ENCODE assay signal across 8 cellular contexts in genomic region chr3:160163259-160163878, GRCh38.
DNase-seq lines count a peak whose midpoint lies in the region; ATAC-seq and TF ChIP-seq lines count a peak whose summit lies in the region.

No MANE protein-coding gene starts in this region.

- H3K4me3 Mint-ChIP-seq in GM23338: no peak overlapping the region

- H3K9me2 ChIP-seq in GM23338 (ENCODE audit: insufficient read depth): no peaks in the 10 kb centered on the region

- peak overlapping the region; percentile 87; the same call in 1 of the 2 replicates for H3K27ac Mint-ChIP-seq in GM23338

- H2AFZ ChIP-seq in GM23338: no peak overlapping the region

- TF ChIP-seq CTCF in AG09319 (IDR thresholded peaks at IDR 0.05; ENCODE audit: low read depth, low read length) (peak; percentile 46), GM23338 (conservative IDR thresholded peaks at IDR 0.05; ENCODE audit: low read depth in 2 of 2) (peak; percentile 40 to 50; a peak in 3 of 4 replicates)

- no peaks in the 10 kb centered on the region for H3K9me3 Mint-ChIP-seq in GM23338

- H3K36me3 Mint-ChIP-seq in GM23338 (ENCODE audit: low read depth): no peaks in the 10 kb centered on the region

- no peaks in the 10 kb centered on the region for H3K27me3 ChIP-seq in GM23338 (ENCODE audit: insufficient read depth)

- H3K27me3 Mint-ChIP-seq in GM23338 (ENCODE audit: insufficient read depth, low read depth, poor library complexity): no peaks in the 10 kb centered on the region

- peaks cover 21% of the 10 kb centered on the region for H3K4me1 Mint-ChIP-seq in GM23338

- peaks cover 25% of the 10 kb centered on the region; the same call in 1 of the 2 replicates for H3K4me1 ChIP-seq in GM23338 (ENCODE audit: insufficient read depth)

- H3F3A ChIP-seq in GM23338 (replicated peaks; ENCODE audit: low read depth): no peaks in the 10 kb centered on the region

- H3K4me2 ChIP-seq in GM23338: no peak overlapping the region

- ATAC-seq in GM23338 (no peak), GM19035 (IDR thresholded peaks at IDR 0.05; ENCODE audit: unreplicated experiment) (no peak), GM21737 (IDR thresholded peaks at IDR 0.05; ENCODE audit: unreplicated experiment) (no peak), GM19351 (IDR thresholded peaks at IDR 0.05; ENCODE audit: unreplicated experiment) (no peak)

- no peaks in the 10 kb centered on the region for H4K20me1 ChIP-seq in GM23338 (replicated peaks; ENCODE audit: insufficient read depth)

- DNase-seq in AG09319 (ENCODE audit: extremely low read depth, low read depth): no peak
- DNase-seq in GM23338 (ENCODE audit: low spot score): no peak
- DNase-seq in RPMI7951 (ENCODE audit: low read depth): peak; percentile 39
- peak; percentile 17 for DNase-seq in globus pallidus (ENCODE audit: low spot score)
- no peak for DNase-seq in ureter (ENCODE audit: low spot score)

- no peaks in the 10 kb centered on the region for H3K79me2 ChIP-seq in GM23338 (replicated peaks; ENCODE audit: insufficient read depth)

- H3K27ac ChIP-seq in GM23338 (ENCODE audit: low read depth): peak overlapping the region; percentile 7; the same call in 1 of the 2 replicates

- no peak overlapping the region for H3K4me3 ChIP-seq in GM23338

- H3K36me3 ChIP-seq in GM23338 (ENCODE audit: insufficient read depth): no peaks in the 10 kb centered on the region

TF ChIP-seq in GM23338, 12 proteins besides CTCF, POLR2A, EP300 and RAD21:
- TF ChIP-seq, protein P1, sequence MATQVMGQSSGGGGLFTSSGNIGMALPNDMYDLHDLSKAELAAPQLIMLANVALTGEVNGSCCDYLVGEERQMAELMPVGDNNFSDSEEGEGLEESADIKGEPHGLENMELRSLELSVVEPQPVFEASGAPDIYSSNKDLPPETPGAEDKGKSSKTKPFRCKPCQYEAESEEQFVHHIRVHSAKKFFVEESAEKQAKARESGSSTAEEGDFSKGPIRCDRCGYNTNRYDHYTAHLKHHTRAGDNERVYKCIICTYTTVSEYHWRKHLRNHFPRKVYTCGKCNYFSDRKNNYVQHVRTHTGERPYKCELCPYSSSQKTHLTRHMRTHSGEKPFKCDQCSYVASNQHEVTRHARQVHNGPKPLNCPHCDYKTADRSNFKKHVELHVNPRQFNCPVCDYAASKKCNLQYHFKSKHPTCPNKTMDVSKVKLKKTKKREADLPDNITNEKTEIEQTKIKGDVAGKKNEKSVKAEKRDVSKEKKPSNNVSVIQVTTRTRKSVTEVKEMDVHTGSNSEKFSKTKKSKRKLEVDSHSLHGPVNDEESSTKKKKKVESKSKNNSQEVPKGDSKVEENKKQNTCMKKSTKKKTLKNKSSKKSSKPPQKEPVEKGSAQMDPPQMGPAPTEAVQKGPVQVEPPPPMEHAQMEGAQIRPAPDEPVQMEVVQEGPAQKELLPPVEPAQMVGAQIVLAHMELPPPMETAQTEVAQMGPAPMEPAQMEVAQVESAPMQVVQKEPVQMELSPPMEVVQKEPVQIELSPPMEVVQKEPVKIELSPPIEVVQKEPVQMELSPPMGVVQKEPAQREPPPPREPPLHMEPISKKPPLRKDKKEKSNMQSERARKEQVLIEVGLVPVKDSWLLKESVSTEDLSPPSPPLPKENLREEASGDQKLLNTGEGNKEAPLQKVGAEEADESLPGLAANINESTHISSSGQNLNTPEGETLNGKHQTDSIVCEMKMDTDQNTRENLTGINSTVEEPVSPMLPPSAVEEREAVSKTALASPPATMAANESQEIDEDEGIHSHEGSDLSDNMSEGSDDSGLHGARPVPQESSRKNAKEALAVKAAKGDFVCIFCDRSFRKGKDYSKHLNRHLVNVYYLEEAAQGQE (IDR thresholded peaks at IDR 0.05; ENCODE audit: unreplicated experiment): no peak
- TF ChIP-seq STAT1 (IDR thresholded peaks at IDR 0.05; ENCODE audit: unreplicated experiment) (no peak), ZNF114 (CRISPR knock-in tag; IDR thresholded peaks at IDR 0.05) (no peak), ETS1 (IDR thresholded peaks at IDR 0.05) (no peak), POLR2AphosphoS5 (IDR thresholded peaks at IDR 0.05; ENCODE audit: low read depth) (no peak), EZH2phosphoT487 (IDR thresholded peaks at IDR 0.05; ENCODE audit: unreplicated experiment) (no peak), ZNF331 (CRISPR knock-in tag; IDR thresholded peaks at IDR 0.05; ENCODE audit: low read depth) (no peak), JUNB (IDR thresholded peaks at IDR 0.05; ENCODE audit: unreplicated experiment) (no peak), EZH2 (IDR thresholded peaks at IDR 0.05; ENCODE audit: low read depth, unreplicated experiment) (no peak), ZNF462 (CRISPR knock-in tag; IDR thresholded peaks at IDR 0.05) (no peak), NANOG (IDR thresholded peaks at IDR 0.05; ENCODE audit: borderline replicate concordance) (no peak), CREB1 (CRISPR knock-in tag; IDR thresholded peaks at IDR 0.05; ENCODE audit: low read depth) (no peak)

Comparison
In these comparisons a context has a peak if more than half of its experiments do, and no peak if none do; other contexts are left out.
1. DNase-seq: peak in RPMI7951 (single experiment) and globus pallidus (single experiment); none in AG09319 (single experiment), GM23338 (single experiment) and ureter (single experiment).